Comparison of ENCODE assay signal across 9 cellular contexts in the genomic region with DNA sequence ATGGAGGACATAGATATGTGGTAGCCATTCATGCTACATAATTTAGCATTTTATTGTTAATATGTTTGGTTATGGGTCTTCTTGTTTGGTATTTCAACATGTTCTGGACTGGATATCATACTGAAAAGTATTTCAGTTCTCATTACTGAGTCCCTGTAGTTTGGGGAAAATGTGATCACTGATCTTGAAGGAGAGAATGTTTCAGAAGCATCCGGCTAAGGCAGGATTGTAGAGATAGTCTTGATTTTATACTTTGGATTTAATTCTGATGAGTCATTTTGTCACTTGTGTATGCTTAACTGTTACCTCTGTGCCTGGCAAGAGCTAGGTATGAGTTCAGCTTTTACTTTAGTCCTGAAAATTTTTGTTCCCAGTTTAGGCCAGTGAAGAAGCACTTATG. TPM values are rescaled to one million over a fixed set of nuclear protein-coding genes. Genes with fewer than 3 reads are reported as not detected.
DNase-seq lines count a peak whose midpoint lies in the region; TF ChIP-seq lines count a peak whose summit lies in the region.
"Had no signal": no experiment of that assay in that cellular context is flagged by ENCODE, and none has a peak within 500 bp of the region (broad histone marks: within the 10 kb centered on the region; RNA-seq: fewer than 3 reads in every experiment).

No MANE protein-coding gene starts in this region.

- TF ChIP-seq CTCF in DOHH2 (IDR thresholded peaks at IDR 0.05; ENCODE audit: low read depth, low read length, poor library complexity, severe bottlenecking) = no peak
- no peak for TF ChIP-seq CTCF in progenitor cell of endocrine pancreas (IDR thresholded peaks at IDR 0.05; ENCODE audit: unreplicated experiment)

- H3K4me3 ChIP-seq in DOHH2 (ENCODE audit: low read length) (peak overlapping the region; percentile 80), SJSA1 (no peak overlapping the region)

- peak overlapping the region; percentile 86 for H3K4me2 ChIP-seq in DOHH2 (ENCODE audit: low read length)

- no peaks in the 10 kb centered on the region for H3K27me3 ChIP-seq in DOHH2 (ENCODE audit: control insufficient read depth, low read length)
- no peaks in the 10 kb centered on the region for H3K27me3 ChIP-seq in SJSA1 (replicated peaks)

- H3K27ac ChIP-seq in DOHH2 (ENCODE audit: low read depth, low read length) (no peak overlapping the region), SJSA1 (peak overlapping the region; percentile 88)

- TF ChIP-seq POLR2A in erythroblast (IDR thresholded peaks at IDR 0.05; ENCODE audit: low read length) = no peak

- H3K4me1 ChIP-seq in DOHH2 (ENCODE audit: control insufficient read depth, low read length) = peaks cover 80% of the 10 kb centered on the region
- H3K4me1 ChIP-seq in SJSA1 (replicated peaks) = peaks cover 73% of the 10 kb centered on the region

- no peaks in the 10 kb centered on the region for H3K27me3 Mint-ChIP-seq in progenitor cell of endocrine pancreas

- H3K9me3 ChIP-seq in DOHH2 (ENCODE audit: control insufficient read depth, insufficient read depth, low read length) = no peaks in the 10 kb centered on the region
- H3K9me3 ChIP-seq in SJSA1 (replicated peaks) = no peaks in the 10 kb centered on the region

- peaks cover 96% of the 10 kb centered on the region for H3K79me2 ChIP-seq in DOHH2 (ENCODE audit: control insufficient read depth, low read length)

- H3F3A ChIP-seq in DOHH2 (ENCODE audit: control insufficient read depth, insufficient read depth) = peaks cover 19% of the 10 kb centered on the region

- H3K4me1 Mint-ChIP-seq in progenitor cell of endocrine pancreas (ENCODE audit: low read depth) = peaks cover 76% of the 10 kb centered on the region

- peak overlapping the region; percentile 100 for H3K27ac Mint-ChIP-seq in progenitor cell of endocrine pancreas

- H3K9me2 ChIP-seq in DOHH2 (replicated peaks; ENCODE audit: control insufficient read depth, low read length) = no peaks in the 10 kb centered on the region

- DNase-seq in SJSA1 (ENCODE audit: low read depth in 1 of 2, low spot score in 2 of 2) = peak in 1 of 2 experiments; percentile 60
- peak; percentile 48 to 71 for DNase-seq in erythroblast (lab: John Stamatoyannopoulos, UW)
- DNase-seq in progenitor cell of endocrine pancreas (ENCODE audit: low spot score, unreplicated experiment) = no peak
- no peak for DNase-seq in epidermal melanocyte (ENCODE audit: insufficient read length, low spot score)
- DNase-seq in activated gamma-delta T cell treated with Interleukin-2 at 50 U/mL for 16 hours = no peak
- DNase-seq in DMS 273 (lab: John Stamatoyannopoulos, UW; ENCODE audit: unreplicated experiment) = no peak
- no peak for DNase-seq in NCI-H82 treated with DMSO at 0.1 percent for 48 hours (lab: John Stamatoyannopoulos, UW; ENCODE audit: unreplicated experiment)
- DNase-seq: NCI-H1092 treated with DMSO at 0.1 percent for 48 hours had no signal

- H3K36me3 ChIP-seq in DOHH2 (ENCODE audit: control insufficient read depth, low read length) (peaks cover 47% of the 10 kb centered on the region), SJSA1 (peaks cover 65% of the 10 kb centered on the region)

- no peaks in the 10 kb centered on the region for H4K20me1 ChIP-seq in DOHH2 (ENCODE audit: control insufficient read depth, insufficient read depth, low read depth, low read length)

- H3K4me3 Mint-ChIP-seq in progenitor cell of endocrine pancreas (ENCODE audit: low read depth) = peak overlapping the region; percentile 98

- peaks cover 13% of the 10 kb centered on the region for H3K36me3 Mint-ChIP-seq in progenitor cell of endocrine pancreas (ENCODE audit: insufficient read depth)

- H3K9me3 Mint-ChIP-seq in progenitor cell of endocrine pancreas (ENCODE audit: low read depth) = no peaks in the 10 kb centered on the region

RNA-seq across cellular contexts. Expression of gene CHD2, which starts 7.1 kb away (rescaled TPM):
- 37.6 and 43.7 TPM in 2 replicates for total RNA-seq in SJSA1 (2014; rRNA removed; shearing (Covaris generic))
- 145 and 159 TPM in 2 replicates for total RNA-seq in progenitor cell of endocrine pancreas

Comparison
In these comparisons a context has a peak if more than half of its experiments do, and no peak if none do; other contexts are left out.
1. DNase-seq: peak in erythroblast (2 of 2); none in progenitor cell of endocrine pancreas (single experiment), epidermal melanocyte (single experiment), activated gamma-delta T cell treated with Interleukin-2 at 50 U/mL for 16 hours (single experiment), DMS 273 (single experiment) and NCI-H82 treated with DMSO at 0.1 percent for 48 hours (single experiment).